In genomic region chr1:228405979-228406265, GRCh38 we compare ENCODE assay signal across 8 cellular contexts. TPM values are rescaled to one million over a fixed set of nuclear protein-coding genes. Genes with fewer than 3 reads are reported as not detected.
A peak's percentile ranks its signal among the peaks of the same experiment; 100 is the strongest.
DNase-seq lines count a peak whose midpoint lies in the region; ATAC-seq, FAIRE-seq and TF ChIP-seq lines count a peak whose summit lies in the region.

No MANE protein-coding gene starts in this region.

- TF ChIP-seq CTCF in PC-3 (conservative IDR thresholded peaks at IDR 0.05; ENCODE audit: low read depth, low read length) (no peak), esophagus muscularis mucosa (IDR thresholded peaks at IDR 0.05) (no peak), pancreas (IDR thresholded peaks at IDR 0.05) (no peak)

- H3F3A ChIP-seq in PC-3 (ENCODE audit: low read length, unreplicated experiment) = no peaks in the 10 kb centered on the region

- peak overlapping the region; percentile 70; the same call in 1 of the 2 replicates for H2AFZ ChIP-seq in PC-3 (ENCODE audit: low read length)

- POLR2A ChIA-PET in PC-3 (lab: Charles Lee; ENCODE audit: unreplicated experiment) = no interaction called here

- peak overlapping the region; percentile 93 for H3K4me2 ChIP-seq in PC-3 (ENCODE audit: low read length)

- 4% methylated on average over 4 of the region's 25 CpGs for WGBS in esophagus muscularis mucosa
- 0 to 1% methylated on average over 19 to 25 of the region's 25 CpGs for WGBS in pancreas, 2 donors

- ATAC-seq in PC-3 (peak; percentile 19), pancreas (peak; percentile 23 to 55 (median 34))

- H3K27me3 ChIP-seq in HAP-1 (ENCODE audit: low read depth) = no peaks in the 10 kb centered on the region
- no peaks in the 10 kb centered on the region for H3K27me3 ChIP-seq in PC-3 (ENCODE audit: low read length)
- H3K27me3 ChIP-seq in esophagus muscularis mucosa = no peaks in the 10 kb centered on the region
- H3K27me3 ChIP-seq in pancreas = no peaks in the 10 kb centered on the region

- in situ Hi-C loops in HAP-1 (cut with MboI; ENCODE audit: low sequenced_read_pairs) = no loop called here

- no peak for FAIRE-seq in pancreas (lab: Jason Lieb, UNC)

- BruUV-seq in PC-3 (replicated peaks; lab: Mats Ljungman, UMichigan) = no TSS peak

- H3K4me1 ChIP-seq in HAP-1 (peaks cover 8% of the 10 kb centered on the region; the same call in 1 of the 2 replicates), PC-3 (ENCODE audit: insufficient read depth, low read length) (peaks cover 28% of the 10 kb centered on the region), esophagus muscularis mucosa (peaks cover 29 to 71% (median 60%) of the 10 kb centered on the region in 4 donors), pancreas (peaks cover 0 to 18% (median 11%) of the 10 kb centered on the region in 3 donors)

- peak in 1 of 2 experiments; percentile 29 for DNase-seq in HAP-1 (ENCODE audit: low spot score in 2 of 2)
- DNase-seq in PC-3 = no peak
- no peak for DNase-seq in esophagus muscularis mucosa (ENCODE audit: extremely low spot score)
- DNase-seq in pancreas = no peak
- no peak for DNase-seq in islet precursor cell
- no peak for DNase-seq in NCI-H1694 (lab: John Stamatoyannopoulos, UW)
- no peak for DNase-seq in stimulated activated CD4-positive, alpha-beta T cell treated with anti-CD3 and anti-CD28 coated beads, Interleukin-4, amount 100 ng/mL, for 24 hours

- H3K9ac ChIP-seq in PC-3 (ENCODE audit: low read length) = peak overlapping the region; percentile 91

- TF ChIP-seq POLR2A in esophagus muscularis mucosa (IDR thresholded peaks at IDR 0.05; ENCODE audit: low read depth) = no peak

- intact Hi-C loops in PC-3 (cut with micrococcal nuclease) = loop anchor here (1.0 to 5.0 kb wide), 2 partner anchors 51 to 264 kb away; partner anchors contain the start of gene GUK1
- intact Hi-C loops in esophagus muscularis mucosa (cut with DNase I) = loop anchor here (5.0 to 10.0 kb wide), 3 partner anchors 81 to 274 kb away; partner anchors contain the start of gene RNF187
- intact Hi-C loops in pancreas (cut with DNase I) = no loop called here

- H3K36me3 ChIP-seq in HAP-1 (replicated peaks) (peaks cover 23% of the 10 kb centered on the region), PC-3 (ENCODE audit: low read depth, low read length) (peaks cover 7% of the 10 kb centered on the region; the same call in 1 of the 2 replicates), esophagus muscularis mucosa (peaks cover 0 to 36% (median 12%) of the 10 kb centered on the region in 4 donors), pancreas (no peaks in the 10 kb centered on the region)

- H3K79me2 ChIP-seq in PC-3 (ENCODE audit: low read length) = peaks cover 78% of the 10 kb centered on the region

- CTCF ChIA-PET in PC-3 (lab: Charles Lee) = no interaction called here

- no peaks in the 10 kb centered on the region for H3K9me2 ChIP-seq in PC-3 (replicated peaks; ENCODE audit: low read length)

- H3K4me3 ChIP-seq in GM08714 (ENCODE audit: low read length) (peak overlapping the region; percentile 90), HAP-1 (peak overlapping the region; percentile 84), PC-3 (ENCODE audit: low read length) (peak overlapping the region; percentile 88), esophagus muscularis mucosa (peak overlapping the region; percentile 87 to 99 (median 92)), pancreas (peak overlapping the region; percentile 94 to 99 (median 98))

- H3K9me3 ChIP-seq in HAP-1 (no peaks in the 10 kb centered on the region), PC-3 (ENCODE audit: low read length) (no peaks in the 10 kb centered on the region), esophagus muscularis mucosa (no peaks in the 10 kb centered on the region), pancreas (no peaks in the 10 kb centered on the region)

- H3K27ac ChIP-seq in PC-3 (ENCODE audit: low read length) (peak overlapping the region; percentile 57), esophagus muscularis mucosa (replicated peaks in 1 of 4) (peak overlapping the region; percentile 87 to 91 (median 89)), pancreas (peak overlapping the region in 3 of 4 donors; percentile 64 to 75 (median 73))

- H4K20me1 ChIP-seq in PC-3 (ENCODE audit: low read length) = peaks cover 42% of the 10 kb centered on the region

- TF ChIP-seq EP300 in esophagus muscularis mucosa (IDR thresholded peaks at IDR 0.05) = no peak

RNA-seq across cellular contexts. Expression of gene TRIM11, which starts 0.7 kb away (rescaled TPM):
- 48.3 and 94.6 TPM in 2 replicates for total RNA-seq in PC-3 (2014; rRNA removed)
- total RNA-seq in esophagus muscularis mucosa = 10 to 100 TPM; 13.8 to 26.1 (median 20.9) TPM
- 10 to 100 TPM in 2 of 6 donors, 1 to 10 TPM in 4; 7.6 to 15.1 (median 9.2) TPM for total RNA-seq in pancreas
- 10 to 100 TPM; 13.6 to 16.3 TPM for polyA plus RNA-seq in pancreas

RNA-seq across cellular contexts. Expression of gene TRIM17, which starts 10.7 kb away (rescaled TPM):
- total RNA-seq in PC-3 (2014; rRNA removed) = not detected in 2 replicates
- not detected for total RNA-seq in esophagus muscularis mucosa
- 1 to 10 TPM in 1 of 6 donors, under 1 TPM in 4, not detected in 1; 0.14 to 2.4 (median 0.38) TPM for total RNA-seq in pancreas
- polyA plus RNA-seq in pancreas = under 1 TPM; 0.14 to 0.68 TPM

Comparison
In these comparisons a context has a peak if more than half of its experiments do, and no peak if none do; other contexts are left out.
1. intact Hi-C loops: an anchor here in PC-3 (1.0 to 5.0 kb wide) and esophagus muscularis mucosa (5.0 to 10.0 kb wide); none called in pancreas.